In the genomic region with DNA sequence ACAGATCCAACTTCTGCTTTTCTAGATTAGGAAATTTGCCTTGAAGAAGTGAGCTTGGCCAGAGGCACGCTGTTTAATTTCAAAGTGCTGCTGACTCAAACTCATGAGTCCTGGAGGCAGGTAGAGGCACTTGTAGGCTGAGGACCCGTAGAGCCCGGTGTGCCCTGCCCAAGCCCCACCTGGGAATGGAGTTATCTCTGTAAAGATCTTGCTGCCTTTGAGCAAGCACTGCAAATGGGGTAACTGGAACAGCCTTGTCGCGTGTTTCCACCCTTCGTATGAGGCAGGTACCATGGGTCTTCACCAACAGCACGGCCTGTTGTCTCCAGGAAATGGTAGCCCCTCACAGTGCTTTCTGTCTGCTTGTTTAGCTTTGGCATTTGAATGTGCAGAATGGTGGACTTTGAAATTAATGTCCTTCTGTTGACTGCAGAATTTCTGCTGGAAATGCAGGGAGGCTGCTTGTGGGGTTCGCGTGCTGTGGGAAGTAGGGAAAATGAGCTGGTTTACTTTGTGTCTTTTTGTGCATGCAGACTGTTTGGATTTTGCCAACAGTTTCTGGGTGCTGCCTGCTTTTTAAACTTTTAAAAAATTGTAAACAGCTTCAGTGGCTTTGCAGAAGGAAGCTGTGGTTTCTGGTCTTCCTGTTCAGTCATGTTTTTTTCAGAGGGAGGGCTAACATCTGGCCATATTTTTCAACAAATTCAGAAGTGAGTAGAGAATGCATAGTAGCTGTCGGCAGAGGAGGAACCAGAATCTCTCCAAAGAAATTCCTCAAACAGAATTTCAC, we compare ENCODE assay signal across 8 cellular contexts. TPM values are rescaled to one million over a fixed set of nuclear protein-coding genes. Genes with fewer than 3 reads are reported as not detected.
DNase-seq lines count a peak whose midpoint lies in the region; ATAC-seq, FAIRE-seq and TF ChIP-seq lines count a peak whose summit lies in the region.

No MANE protein-coding gene starts in this region.

- WGBS in gastroesophageal sphincter (ENCODE audit: low coverage in 1 of 2), 2 donors = 95 to 96% methylated on average over 3 to 5 of the region's 10 CpGs

- no peak overlapping the region for H3K9ac ChIP-seq in astrocyte (ENCODE audit: low read length)

- H3K79me2 ChIP-seq in astrocyte (ENCODE audit: insufficient read depth, low read length) = peaks cover 88% of the 10 kb centered on the region

- no peak overlapping the region for H3K27ac Mint-ChIP-seq in astrocyte (ENCODE audit: unreplicated experiment)

- H3K4me1 ChIP-seq in astrocyte (ENCODE audit: insufficient read depth, low read length) (peaks cover 11% of the 10 kb centered on the region), mononuclear cell (ENCODE audit: insufficient read depth, low read length) (peaks cover 59% of the 10 kb centered on the region), gastroesophageal sphincter (no peaks in the 10 kb centered on the region)

- H3K27me3 ChIP-seq in astrocyte (ENCODE audit: insufficient read depth, low read length) (no peaks in the 10 kb centered on the region), mononuclear cell (ENCODE audit: insufficient read depth, low read length) (no peaks in the 10 kb centered on the region), gastroesophageal sphincter (no peaks in the 10 kb centered on the region)

- H3K36me3 ChIP-seq in astrocyte (ENCODE audit: insufficient read depth, low read length) (peaks cover 3% of the 10 kb centered on the region), gastroesophageal sphincter (peaks cover 0 to 28% of the 10 kb centered on the region in 2 donors)

- TF ChIP-seq EP300 in gastroesophageal sphincter (IDR thresholded peaks at IDR 0.05) = no peak

- H3K9me3 ChIP-seq in astrocyte (ENCODE audit: insufficient read depth, low read depth, low read length) (no peaks in the 10 kb centered on the region), mononuclear cell (ENCODE audit: low read depth, low read length) (no peaks in the 10 kb centered on the region), gastroesophageal sphincter (no peaks in the 10 kb centered on the region)

- peak overlapping the region; percentile 52 for H3K4me2 ChIP-seq in astrocyte (ENCODE audit: low read length)

- H3K36me3 Mint-ChIP-seq in astrocyte (ENCODE audit: low read depth, unreplicated experiment) = peaks cover 9% of the 10 kb centered on the region

- ATAC-seq in GM19452 (IDR thresholded peaks at IDR 0.05; ENCODE audit: unreplicated experiment) = peak; percentile 49
- no peak for ATAC-seq in gastroesophageal sphincter

- H3K4me3 Mint-ChIP-seq in astrocyte (ENCODE audit: unreplicated experiment) = no peak overlapping the region

- H3K9me3 Mint-ChIP-seq in astrocyte (ENCODE audit: unreplicated experiment) = no peaks in the 10 kb centered on the region

- H3K27ac ChIP-seq in astrocyte (ENCODE audit: low read depth, low read length) (no peak overlapping the region), gastroesophageal sphincter (peak overlapping the region in 2 of 4 donors; percentile 19 to 41)

- peaks cover 76% of the 10 kb centered on the region for H4K20me1 ChIP-seq in astrocyte (ENCODE audit: insufficient read depth, low read length)

- TF ChIP-seq CTCF in AG09319 (IDR thresholded peaks at IDR 0.05; ENCODE audit: low read depth, low read length) (no peak), NB4 (IDR thresholded peaks at IDR 0.05; ENCODE audit: low read depth, low read length) (no peak), astrocyte (IDR thresholded peaks at IDR 0.05; ENCODE audit: insufficient read depth, low read depth, low read length) (no peak), gastroesophageal sphincter (IDR thresholded peaks at IDR 0.05) (no peak)

- peak overlapping the region; percentile 80 for H3K4me3 ChIP-seq in NB4 (ENCODE audit: low read depth, low read length)
- H3K4me3 ChIP-seq in astrocyte (ENCODE audit: insufficient read depth, low read depth, low read length) = no peak overlapping the region
- H3K4me3 ChIP-seq in mononuclear cell (ENCODE audit: low read length) = peak overlapping the region; percentile 88
- H3K4me3 ChIP-seq in gastroesophageal sphincter = peak overlapping the region in 1 of 2 donors; percentile 31

- H2AFZ ChIP-seq in astrocyte (ENCODE audit: low read depth, low read length) = no peak overlapping the region

- DNase-seq in AG09319 (ENCODE audit: extremely low read depth, low read depth) (peak; percentile 15), NB4 (ENCODE audit: low read depth) (peak; percentile 95), astrocyte (ENCODE audit: low read depth) (peak; percentile 11), NCI-H82 treated with DMSO at 0.1 percent for 48 hours (lab: John Stamatoyannopoulos, UW; ENCODE audit: unreplicated experiment) (no peak)
- no peak for DNase-seq in stimulated activated CD4-positive, alpha-beta T cell treated with anti-CD3 and anti-CD28 coated beads, Interleukin-12 subunit alpha, Interleukin-12 subunit beta, amount 100 ng/mL, for 4 hours

- no peak for FAIRE-seq in astrocyte (lab: Jason Lieb, UNC)

- H3K4me1 Mint-ChIP-seq in astrocyte (ENCODE audit: low read depth, unreplicated experiment) = peaks cover 25% of the 10 kb centered on the region

- peak; percentile 55 for TF ChIP-seq POLR2A in NB4 (IDR thresholded peaks at IDR 0.05; ENCODE audit: extremely low read depth, insufficient read length)
- no peak for TF ChIP-seq POLR2A in gastroesophageal sphincter (IDR thresholded peaks at IDR 0.05)

- no peaks in the 10 kb centered on the region for H3K27me3 Mint-ChIP-seq in astrocyte (ENCODE audit: low read depth, unreplicated experiment)

RNA-seq across cellular contexts. Expression of gene CCM2, which starts 27.2 kb away (rescaled TPM):
- total RNA-seq in astrocyte = 57.6 and 62.0 TPM in 2 replicates
- 35.7 TPM for total RNA-seq in mononuclear cell
- total RNA-seq in gastroesophageal sphincter = 10 to 100 TPM; 35.8 to 62.0 (median 51.9) TPM

RNA-seq across cellular contexts. Expression of gene MYO1G, which starts 48.4 kb away (rescaled TPM):
- total RNA-seq in astrocyte (0.11 and 0.19 TPM in 2 replicates), mononuclear cell (180 TPM), gastroesophageal sphincter (1 to 10 TPM; 1.4 to 3.6 (median 2.0) TPM)

Comparison
In these comparisons a context has a peak if more than half of its experiments do, and no peak if none do; other contexts are left out.
1. DNase-seq: peak in AG09319 (single experiment), NB4 (single experiment) and astrocyte (single experiment); none in stimulated activated CD4-positive, alpha-beta T cell treated with anti-CD3 and anti-CD28 coated beads, Interleukin-12 subunit alpha, Interleukin-12 subunit beta, amount 100 ng/mL, for 4 hours (single experiment) and NCI-H82 treated with DMSO at 0.1 percent for 48 hours (single experiment).
2. RNA of gene MYO1G, which starts 48.4 kb away (total RNA-seq): 180 TPM in mononuclear cell (single experiment); 1.4 to 3.6 TPM in gastroesophageal sphincter and 0.11 to 0.19 TPM in astrocyte; every median in the first group is over 10 times any median in the second.